1 cellular context compared by ENCODE assay signal in genomic region chr3:173688216-173688842, GRCh38.
TF ChIP-seq lines count a peak whose summit lies in the region.

No MANE protein-coding gene starts in this region.

TF ChIP-seq in HepG2, 621 proteins besides CTCF, POLR2A, EP300 and RAD21 (continued from another document):
- peak; percentile 83 for TF ChIP-seq MNT (IDR thresholded peaks at IDR 0.05)
- TF ChIP-seq ZNF878 (CRISPR knock-in tag; IDR thresholded peaks at IDR 0.05): no peak
